11 cellular contexts compared by ENCODE assay signal in the genomic region with DNA sequence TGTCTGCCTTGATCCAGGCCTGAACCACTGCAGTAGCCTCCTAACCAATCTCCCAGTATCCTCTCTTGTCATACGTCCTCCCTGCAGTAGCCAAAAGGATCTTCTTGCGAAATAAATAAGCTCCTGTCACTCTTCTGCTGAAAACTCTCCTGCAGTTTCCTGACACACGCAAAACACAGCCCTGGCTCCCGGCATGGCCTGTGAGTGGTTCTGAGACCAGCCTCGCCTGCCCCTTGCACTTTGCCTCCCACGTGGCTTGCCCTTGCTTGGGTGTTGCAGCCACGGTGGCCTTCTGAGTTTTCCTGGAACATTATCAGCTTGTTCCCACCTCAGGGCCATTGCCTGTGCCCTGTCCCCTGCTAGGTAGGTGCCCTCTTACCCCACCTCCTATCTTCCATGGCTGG. TPM values are rescaled to one million over a fixed set of nuclear protein-coding genes. Genes with fewer than 3 reads are reported as not detected.
DNase-seq lines count a peak whose midpoint lies in the region; ATAC-seq and TF ChIP-seq lines count a peak whose summit lies in the region.
"Had no signal": no experiment of that assay in that cellular context is flagged by ENCODE, and none has a peak within 500 bp of the region (broad histone marks: within the 10 kb centered on the region; RNA-seq: fewer than 3 reads in every experiment).

No MANE protein-coding gene starts in this region.

- in situ Hi-C loops in GM23248 (cut with MboI) = no loop called here

- H2AFZ ChIP-seq in GM23248 = peak overlapping the region; percentile 39; the same call in 1 of the 2 replicates

- no peaks in the 10 kb centered on the region for H3K9me3 Mint-ChIP-seq in activated T-helper 17 cell treated with anti-CD3 and anti-CD28 coated beads, Interleukin-2, amount 50 U/mL, for 72 hours
- H3K9me3 Mint-ChIP-seq: activated B cell treated with CpG ODN at 0.5 μM for 24 hours had no signal

- no peaks in the 10 kb centered on the region for H3K36me3 ChIP-seq in GM23248 (ENCODE audit: low read depth)
- peaks cover 4% of the 10 kb centered on the region for H3K36me3 ChIP-seq in left ventricle myocardium inferior
- peaks cover 19% of the 10 kb centered on the region for H3K36me3 ChIP-seq in skeletal muscle satellite cell (ENCODE audit: insufficient read depth, low read length)

- peak overlapping the region; percentile 49 for H3K27ac Mint-ChIP-seq in activated T-helper 17 cell treated with anti-CD3 and anti-CD28 coated beads, Interleukin-2, amount 50 U/mL, for 72 hours
- H3K27ac Mint-ChIP-seq: activated B cell treated with CpG ODN at 0.5 μM for 24 hours had no signal

- H3K4me3 Mint-ChIP-seq in activated T-helper 17 cell treated with anti-CD3 and anti-CD28 coated beads, Interleukin-2, amount 50 U/mL, for 72 hours = no peak overlapping the region
- H3K4me3 Mint-ChIP-seq: activated B cell treated with CpG ODN at 0.5 μM for 24 hours had no signal

- H3K36me3 Mint-ChIP-seq in activated T-helper 17 cell treated with anti-CD3 and anti-CD28 coated beads, Interleukin-2, amount 50 U/mL, for 72 hours (ENCODE audit: low read depth) = peaks cover 15% of the 10 kb centered on the region

- peaks cover 36% of the 10 kb centered on the region for H3K4me1 ChIP-seq in GM23248 (ENCODE audit: insufficient read depth)
- peaks cover 17% of the 10 kb centered on the region for H3K4me1 ChIP-seq in left ventricle myocardium inferior
- H3K4me1 ChIP-seq in skeletal muscle satellite cell (ENCODE audit: control insufficient read depth, insufficient read depth, low read length) = peaks cover 38% of the 10 kb centered on the region

- 21 to 23% methylated on average over 7 of the region's 7 CpGs for WGBS in GM23248 (ENCODE audit: low coverage in 1 of 2, low lambda C conversion rate in 2 of 2, missing lambda C conversion rate in 2 of 2), 2 experiments

- H4K20me1 ChIP-seq in GM23248 (ENCODE audit: insufficient read depth) = no peaks in the 10 kb centered on the region; the same call in 1 of the 2 replicates

- peaks cover 98% of the 10 kb centered on the region for H3K79me2 ChIP-seq in GM23248 (ENCODE audit: insufficient read depth)

- peak overlapping the region; percentile 76 for H3K4me2 ChIP-seq in GM23248 (ENCODE audit: unreplicated experiment)
- peak overlapping the region; percentile 41 for H3K4me2 ChIP-seq in skeletal muscle satellite cell (ENCODE audit: low read length)

- H3K27me3 Mint-ChIP-seq in activated T-helper 17 cell treated with anti-CD3 and anti-CD28 coated beads, Interleukin-2, amount 50 U/mL, for 72 hours = no peaks in the 10 kb centered on the region
- H3K27me3 Mint-ChIP-seq: activated B cell treated with CpG ODN at 0.5 μM for 24 hours had no signal

- no peak for ATAC-seq in activated T-helper 17 cell treated with anti-CD3 and anti-CD28 coated beads, Interleukin-2, amount 50 U/mL, for 72 hours (replicated peaks)

- peak overlapping the region; percentile 85 for H3K27ac ChIP-seq in GM23248
- H3K27ac ChIP-seq in left ventricle myocardium inferior (replicated peaks) = peak overlapping the region; percentile 41

- DNase-seq in GM23248 (peak; percentile 53), left ventricle myocardium inferior (no peak), GF-D8 (lab: John Stamatoyannopoulos, UW) (no peak), NCI-H1048 (lab: John Stamatoyannopoulos, UW) (no peak), GOT3 (lab: John Stamatoyannopoulos, UW) (no peak)
- DNase-seq in activated effector memory CD4-positive, alpha-beta T cell treated with anti-CD3 and anti-CD28 coated beads, Interleukin-2, amount 50 U/mL, for 16 hours = no peak
- DNase-seq: activated B cell treated with CpG ODN at 0.5 μM for 24 hours, activated gamma-delta T cell, COR-L47 had no signal

- no peaks in the 10 kb centered on the region for H3K9me2 ChIP-seq in GM23248 (ENCODE audit: insufficient read depth)

- H3F3A ChIP-seq in GM23248 (ENCODE audit: insufficient read depth) = peaks cover 44% of the 10 kb centered on the region

- H3K9ac ChIP-seq in GM23248 = peak overlapping the region; percentile 56
- peak overlapping the region; percentile 12 for H3K9ac ChIP-seq in skeletal muscle satellite cell (ENCODE audit: low read depth, low read length)

- no peak overlapping the region for H3K4me3 ChIP-seq in GM23248
- no peak overlapping the region for H3K4me3 ChIP-seq in left ventricle myocardium inferior
- no peak overlapping the region for H3K4me3 ChIP-seq in skeletal muscle satellite cell (ENCODE audit: low read length)

- H3K9me3 ChIP-seq in GM23248 (ENCODE audit: low read depth) (no peaks in the 10 kb centered on the region), left ventricle myocardium inferior (replicated peaks) (no peaks in the 10 kb centered on the region), skeletal muscle satellite cell (replicated peaks; ENCODE audit: low read length) (no peaks in the 10 kb centered on the region)

- intact Hi-C loops in left ventricle myocardium inferior (cut with micrococcal nuclease) = no loop called here

- H3K27me3 ChIP-seq in GM23248 (replicated peaks; ENCODE audit: insufficient read depth) (no peaks in the 10 kb centered on the region), left ventricle myocardium inferior (ENCODE audit: low read depth) (no peaks in the 10 kb centered on the region), skeletal muscle satellite cell (ENCODE audit: control insufficient read depth, insufficient read depth, low read length) (no peaks in the 10 kb centered on the region)

- no peak for TF ChIP-seq CTCF in left ventricle myocardium inferior (IDR thresholded peaks at IDR 0.05; ENCODE audit: borderline replicate concordance)

- peaks cover 17% of the 10 kb centered on the region for H3K4me1 Mint-ChIP-seq in activated T-helper 17 cell treated with anti-CD3 and anti-CD28 coated beads, Interleukin-2, amount 50 U/mL, for 72 hours

RNA-seq across cellular contexts. Expression of gene ZC3H7B, which starts 7.2 kb away (rescaled TPM):
- total RNA-seq in GM23248 (2014; rRNA removed; shearing (Covaris generic)) = 54.8 and 54.9 TPM in 2 replicates
- 5.3 and 5.4 TPM in 2 replicates for polyA plus RNA-seq in GM23248 (2016; fragmentation: Nextera tagmentation; extraction: Ambion mirVana)
- 10 to 100 TPM; 28.3 to 48.6 TPM for total RNA-seq in activated T-helper 17 cell treated with anti-CD3 and anti-CD28 coated beads, Interleukin-2, amount 50 U/mL, for 72 hours
- total RNA-seq in left ventricle myocardium inferior = 39.1 TPM
- total RNA-seq in skeletal muscle satellite cell (2012; rRNA removed) = 32.8 and 38.3 TPM in 2 replicates

RNA-seq across cellular contexts. Expression of gene RANGAP1, which starts 22.6 kb away (rescaled TPM):
- total RNA-seq in GM23248 (2014; rRNA removed; shearing (Covaris generic)) = 73.5 and 79.2 TPM in 2 replicates
- 52.3 and 54.6 TPM in 2 replicates for polyA plus RNA-seq in GM23248 (2016; fragmentation: Nextera tagmentation; extraction: Ambion mirVana)
- total RNA-seq in activated T-helper 17 cell treated with anti-CD3 and anti-CD28 coated beads, Interleukin-2, amount 50 U/mL, for 72 hours = 100 to 1,000 TPM in 1 of 2 donors, 10 to 100 TPM in 1; 81.6 to 166 TPM
- total RNA-seq in left ventricle myocardium inferior = 36.4 TPM
- total RNA-seq in skeletal muscle satellite cell (2012; rRNA removed) = 71.2 and 73.0 TPM in 2 replicates
